In genomic region chr9:135858491-135859185, GRCh38 we compare ENCODE assay signal across 17 cellular contexts. TPM values are rescaled to one million over a fixed set of nuclear protein-coding genes. Genes with fewer than 3 reads are reported as not detected.
DNase-seq lines count a peak whose midpoint lies in the region; ATAC-seq, FAIRE-seq and TF ChIP-seq lines count a peak whose summit lies in the region.
"Had no signal": no experiment of that assay in that cellular context is flagged by ENCODE, and none has a peak within 500 bp of the region (broad histone marks: within the 10 kb centered on the region; RNA-seq: fewer than 3 reads in every experiment).

No MANE protein-coding gene starts in this region.

- no peak overlapping the region for H3K27ac Mint-ChIP-seq in activated naive CD8-positive, alpha-beta T cell treated with anti-CD3 and anti-CD28 coated beads, Interleukin-2, amount 50 U/mL, for 24 hours
- no peak overlapping the region for H3K27ac Mint-ChIP-seq in activated naive CD8-positive, alpha-beta T cell treated with anti-CD3 and anti-CD28 coated beads for 36 hours
- H3K27ac Mint-ChIP-seq in astrocyte (ENCODE audit: unreplicated experiment) (no peak overlapping the region), memory B cell (peak overlapping the region; percentile 16)
- H3K27ac Mint-ChIP-seq: nephron; stimulated activated naive CD8-positive, alpha-beta T cell treated with anti-CD3 and anti-CD28 coated beads, Interleukin-15, Interleukin-2, amounts not matched to agents 100 ng/mL and 50 ng/mL, for 24 hours had no signal

- no peaks in the 10 kb centered on the region for H3K9me3 ChIP-seq in astrocyte (ENCODE audit: insufficient read depth, low read depth, low read length)

- peaks cover 2% of the 10 kb centered on the region for H3K4me1 Mint-ChIP-seq in activated naive CD8-positive, alpha-beta T cell treated with anti-CD3 and anti-CD28 coated beads, Interleukin-2, amount 50 U/mL, for 24 hours
- H3K4me1 Mint-ChIP-seq in activated naive CD8-positive, alpha-beta T cell treated with anti-CD3 and anti-CD28 coated beads for 36 hours, result no peaks in the 10 kb centered on the region
- H3K4me1 Mint-ChIP-seq in astrocyte (ENCODE audit: low read depth, unreplicated experiment) (peaks cover 17% of the 10 kb centered on the region), memory B cell (peaks cover 6% of the 10 kb centered on the region)
- H3K4me1 Mint-ChIP-seq: nephron had no signal

- peaks cover 15% of the 10 kb centered on the region for H3K4me1 ChIP-seq in astrocyte (ENCODE audit: insufficient read depth, low read length)

- H3K9ac ChIP-seq in astrocyte (ENCODE audit: low read length), result no peak overlapping the region

- ATAC-seq in activated naive CD8-positive, alpha-beta T cell treated with anti-CD3 and anti-CD28 coated beads, Interleukin-2, amount 50 U/mL, for 24 hours, result peak; percentile 73
- ATAC-seq in memory B cell (ENCODE audit: low read depth) (no peak), HG03520 (IDR thresholded peaks at IDR 0.05; ENCODE audit: unreplicated experiment) (no peak), GM19324 (IDR thresholded peaks at IDR 0.05; ENCODE audit: low FRiP score, unreplicated experiment) (no peak)

- peaks cover 16% of the 10 kb centered on the region for H3K36me3 Mint-ChIP-seq in activated naive CD8-positive, alpha-beta T cell treated with anti-CD3 and anti-CD28 coated beads, Interleukin-2, amount 50 U/mL, for 24 hours (ENCODE audit: low read depth)
- H3K36me3 Mint-ChIP-seq in activated naive CD8-positive, alpha-beta T cell treated with anti-CD3 and anti-CD28 coated beads for 36 hours, result peaks cover 10% of the 10 kb centered on the region
- H3K36me3 Mint-ChIP-seq in astrocyte (ENCODE audit: low read depth, unreplicated experiment) (peaks cover 6% of the 10 kb centered on the region), memory B cell (peaks cover 22% of the 10 kb centered on the region)

- no peak overlapping the region for H3K4me3 Mint-ChIP-seq in activated naive CD8-positive, alpha-beta T cell treated with anti-CD3 and anti-CD28 coated beads, Interleukin-2, amount 50 U/mL, for 24 hours
- H3K4me3 Mint-ChIP-seq in activated naive CD8-positive, alpha-beta T cell treated with anti-CD3 and anti-CD28 coated beads for 36 hours, result no peak overlapping the region
- H3K4me3 Mint-ChIP-seq in astrocyte (ENCODE audit: unreplicated experiment), result no peak overlapping the region
- no peak overlapping the region for H3K4me3 Mint-ChIP-seq in memory B cell
- H3K4me3 Mint-ChIP-seq: nephron; stimulated activated naive CD8-positive, alpha-beta T cell treated with anti-CD3 and anti-CD28 coated beads, Interleukin-15, Interleukin-2, amounts not matched to agents 100 ng/mL and 50 ng/mL, for 24 hours had no signal

- no peak overlapping the region for H3K4me2 ChIP-seq in astrocyte (ENCODE audit: low read length)

- no peaks in the 10 kb centered on the region for H3K27me3 ChIP-seq in astrocyte (ENCODE audit: insufficient read depth, low read length)

- H3K36me3 ChIP-seq in astrocyte (ENCODE audit: insufficient read depth, low read length), result peaks cover 3% of the 10 kb centered on the region

- no peaks in the 10 kb centered on the region for H3K9me3 Mint-ChIP-seq in activated naive CD8-positive, alpha-beta T cell treated with anti-CD3 and anti-CD28 coated beads, Interleukin-2, amount 50 U/mL, for 24 hours
- H3K9me3 Mint-ChIP-seq in activated naive CD8-positive, alpha-beta T cell treated with anti-CD3 and anti-CD28 coated beads for 36 hours, result no peaks in the 10 kb centered on the region
- H3K9me3 Mint-ChIP-seq in astrocyte (ENCODE audit: unreplicated experiment), result no peaks in the 10 kb centered on the region
- no peaks in the 10 kb centered on the region for H3K9me3 Mint-ChIP-seq in memory B cell
- H3K9me3 Mint-ChIP-seq: nephron; stimulated activated naive CD8-positive, alpha-beta T cell treated with anti-CD3 and anti-CD28 coated beads, Interleukin-15, Interleukin-2, amounts not matched to agents 100 ng/mL and 50 ng/mL, for 24 hours had no signal

- H3K27ac ChIP-seq in astrocyte (ENCODE audit: low read depth, low read length), result no peak overlapping the region
- H3K27ac ChIP-seq: coronary artery had no signal

- no peak for TF ChIP-seq CTCF in astrocyte (IDR thresholded peaks at IDR 0.05; ENCODE audit: insufficient read depth, low read depth, low read length)

- H3K4me3 ChIP-seq in astrocyte (ENCODE audit: insufficient read depth, low read depth, low read length), result no peak overlapping the region
- H3K4me3 ChIP-seq: coronary artery had no signal

- H3K27me3 Mint-ChIP-seq in activated naive CD8-positive, alpha-beta T cell treated with anti-CD3 and anti-CD28 coated beads, Interleukin-2, amount 50 U/mL, for 24 hours, result no peaks in the 10 kb centered on the region
- no peaks in the 10 kb centered on the region for H3K27me3 Mint-ChIP-seq in activated naive CD8-positive, alpha-beta T cell treated with anti-CD3 and anti-CD28 coated beads for 36 hours
- H3K27me3 Mint-ChIP-seq in astrocyte (ENCODE audit: low read depth, unreplicated experiment), result no peaks in the 10 kb centered on the region
- H3K27me3 Mint-ChIP-seq in memory B cell, result no peaks in the 10 kb centered on the region
- H3K27me3 Mint-ChIP-seq: stimulated activated naive CD8-positive, alpha-beta T cell treated with anti-CD3 and anti-CD28 coated beads, Interleukin-15, Interleukin-2, amounts not matched to agents 100 ng/mL and 50 ng/mL, for 24 hours had no signal

- no peak for FAIRE-seq in astrocyte (lab: Jason Lieb, UNC)

- no peak for DNase-seq in activated naive CD8-positive, alpha-beta T cell treated with anti-CD3 and anti-CD28 coated beads, Interleukin-2, amount 50 U/mL, for 24 hours
- no peak for DNase-seq in activated naive CD8-positive, alpha-beta T cell treated with anti-CD3 and anti-CD28 coated beads for 36 hours
- peak; percentile 20 for DNase-seq in astrocyte (ENCODE audit: low read depth)
- no peak for DNase-seq in memory B cell (ENCODE audit: low spot score in 2 of 2)
- DNase-seq in NCI-H748 treated with DMSO at 0.1 percent for 48 hours (lab: John Stamatoyannopoulos, UW), result no peak
- DNase-seq in dedifferentiated amniotic fluid mesenchymal stem cell (ENCODE audit: extremely low spot score), result no peak
- DNase-seq: activated CD4-positive, CD25-positive, alpha-beta regulatory T cell; activated gamma-delta T cell; NCI-H1694 treated with DMSO at 0.1 percent for 48 hours; NCI-H446; SHP77; T-helper 2 cell had no signal

- H2AFZ ChIP-seq in astrocyte (ENCODE audit: low read depth, low read length), result no peak overlapping the region

- peaks cover 67% of the 10 kb centered on the region for H4K20me1 ChIP-seq in astrocyte (ENCODE audit: insufficient read depth, low read length)

- peaks cover 42% of the 10 kb centered on the region for H3K79me2 ChIP-seq in astrocyte (ENCODE audit: insufficient read depth, low read length)

RNA-seq across cellular contexts. Expression of gene CAMSAP1, which starts 48.7 kb away (rescaled TPM):
- total RNA-seq in activated naive CD8-positive, alpha-beta T cell treated with anti-CD3 and anti-CD28 coated beads for 36 hours, result 10 to 100 TPM; 19.9 to 21.8 TPM
- total RNA-seq in astrocyte, result 27.3 and 34.8 TPM in 2 replicates
